In genomic region chr9:16342621-16343020, GRCh38 we compare ENCODE assay signal across 15 cellular contexts.
A peak's percentile ranks its signal among the peaks of the same experiment; 100 is the strongest.
DNase-seq lines count a peak whose midpoint lies in the region; TF ChIP-seq lines count a peak whose summit lies in the region.
"Had no signal": no experiment of that assay in that cellular context is flagged by ENCODE, and none has a peak within 500 bp of the region (broad histone marks: within the 10 kb centered on the region; RNA-seq: fewer than 3 reads in every experiment).

No MANE protein-coding gene starts in this region.

- H3K4me1 ChIP-seq in vagina, result peaks cover 26% of the 10 kb centered on the region

- H3K27me3 Mint-ChIP-seq in nephron progenitor cell (ENCODE audit: low read depth, poor library complexity), result no peaks in the 10 kb centered on the region
- H3K27me3 Mint-ChIP-seq in activated CD4-positive, alpha-beta T cell treated with anti-CD3 and anti-CD28 coated beads, Interleukin-2, amount 10 ng/mL, durations not matched to agents 7 days and 5 days, result no peaks in the 10 kb centered on the region

- no peaks in the 10 kb centered on the region for H3K36me3 ChIP-seq in vagina

- peak overlapping the region; percentile 20 for H3K27ac Mint-ChIP-seq in nephron progenitor cell
- H3K27ac Mint-ChIP-seq in activated CD4-positive, alpha-beta T cell treated with anti-CD3 and anti-CD28 coated beads, Interleukin-2, amount 10 ng/mL, durations not matched to agents 7 days and 5 days, result no peak overlapping the region

- H3K27me3 ChIP-seq in vagina, result no peaks in the 10 kb centered on the region

- DNase-seq in LHCN-M2 (ENCODE audit: low read depth) (peak; percentile 62), fibroblast of mammary gland (ENCODE audit: low read depth) (peak; percentile 50), nephron progenitor cell (no peak), vagina (ENCODE audit: extremely low spot score in 2 of 2) (no peak), HUDEP-2 (lab: John Stamatoyannopoulos, UW; ENCODE audit: unreplicated experiment in 76 of 76) (no peak), amniotic stem cell (lab: John Stamatoyannopoulos, UW) (no peak)
- no peak for DNase-seq in activated CD4-positive, alpha-beta T cell treated with anti-CD3 and anti-CD28 coated beads, Interleukin-2, amount 10 ng/mL, durations not matched to agents 7 days and 5 days
- DNase-seq: ACHN, AML-193, GOT3, NCI-H187, NCI-H2107, NCI-H524, SIG-M5 had no signal

- POLR2A ChIA-PET in activated CD4-positive, alpha-beta T cell treated with anti-CD3 and anti-CD28 coated beads, Interleukin-2, amount 10 ng/mL, durations not matched to agents 7 days and 5 days (lab: Charles Lee), result interaction anchor here (0.6 kb wide), 1 partner anchor 143 kb away, joined by 8 read pairs; no protein-coding TSS in a partner anchor

- peaks cover 39% of the 10 kb centered on the region for H3K4me1 Mint-ChIP-seq in nephron progenitor cell
- no peaks in the 10 kb centered on the region for H3K4me1 Mint-ChIP-seq in activated CD4-positive, alpha-beta T cell treated with anti-CD3 and anti-CD28 coated beads, Interleukin-2, amount 10 ng/mL, durations not matched to agents 7 days and 5 days

- no peak overlapping the region for H3K4me3 Mint-ChIP-seq in nephron progenitor cell
- H3K4me3 Mint-ChIP-seq in activated CD4-positive, alpha-beta T cell treated with anti-CD3 and anti-CD28 coated beads, Interleukin-2, amount 10 ng/mL, durations not matched to agents 7 days and 5 days, result no peak overlapping the region

- no peaks in the 10 kb centered on the region for H3K9me3 Mint-ChIP-seq in nephron progenitor cell
- H3K9me3 Mint-ChIP-seq in activated CD4-positive, alpha-beta T cell treated with anti-CD3 and anti-CD28 coated beads, Interleukin-2, amount 10 ng/mL, durations not matched to agents 7 days and 5 days, result no peaks in the 10 kb centered on the region

- CTCF ChIA-PET in activated CD4-positive, alpha-beta T cell treated with anti-CD3 and anti-CD28 coated beads, Interleukin-2, amount 10 ng/mL, durations not matched to agents 7 days and 5 days (lab: Charles Lee), result interaction anchor here (1.1 kb wide), 1 partner anchor 36 kb away, joined by 3 read pairs; no protein-coding TSS in a partner anchor

- H3K27ac ChIP-seq in vagina, result peak overlapping the region; percentile 66
- H3K27ac ChIP-seq: C4-2B had no signal

- no peak for TF ChIP-seq POLR2A in vagina (IDR thresholded peaks at IDR 0.05)

- H3K9me3 ChIP-seq in vagina, result no peaks in the 10 kb centered on the region

- H3K4me3 ChIP-seq in fibroblast of mammary gland (ENCODE audit: control insufficient read depth, low read depth, low read length), result no peak overlapping the region
- H3K4me3 ChIP-seq in vagina, result no peak overlapping the region

- no peaks in the 10 kb centered on the region for H3K36me3 Mint-ChIP-seq in nephron progenitor cell (ENCODE audit: low read depth)
- H3K36me3 Mint-ChIP-seq in activated CD4-positive, alpha-beta T cell treated with anti-CD3 and anti-CD28 coated beads, Interleukin-2, amount 10 ng/mL, durations not matched to agents 7 days and 5 days (ENCODE audit: low read depth), result no peaks in the 10 kb centered on the region

- intact Hi-C loops in vagina (cut with DNase I), result no loop called here

- TF ChIP-seq CTCF in fibroblast of mammary gland (conservative IDR thresholded peaks at IDR 0.05; ENCODE audit: control insufficient read depth, insufficient read depth, low read depth, low read length) (no peak), nephron progenitor cell (IDR thresholded peaks at IDR 0.05) (no peak), vagina (IDR thresholded peaks at IDR 0.05) (no peak)

Comparison
In these comparisons a context has a peak if more than half of its experiments do, and no peak if none do; other contexts are left out.
1. DNase-seq: peak in LHCN-M2 (single experiment) and fibroblast of mammary gland (single experiment); none in nephron progenitor cell (single experiment), vagina (0 of 2), activated CD4-positive, alpha-beta T cell treated with anti-CD3 and anti-CD28 coated beads, Interleukin-2, amount 10 ng/mL, durations not matched to agents 7 days and 5 days (single experiment), HUDEP-2 (0 of 76) and amniotic stem cell (single experiment).